8 cellular contexts compared by ENCODE assay signal in the genomic region with DNA sequence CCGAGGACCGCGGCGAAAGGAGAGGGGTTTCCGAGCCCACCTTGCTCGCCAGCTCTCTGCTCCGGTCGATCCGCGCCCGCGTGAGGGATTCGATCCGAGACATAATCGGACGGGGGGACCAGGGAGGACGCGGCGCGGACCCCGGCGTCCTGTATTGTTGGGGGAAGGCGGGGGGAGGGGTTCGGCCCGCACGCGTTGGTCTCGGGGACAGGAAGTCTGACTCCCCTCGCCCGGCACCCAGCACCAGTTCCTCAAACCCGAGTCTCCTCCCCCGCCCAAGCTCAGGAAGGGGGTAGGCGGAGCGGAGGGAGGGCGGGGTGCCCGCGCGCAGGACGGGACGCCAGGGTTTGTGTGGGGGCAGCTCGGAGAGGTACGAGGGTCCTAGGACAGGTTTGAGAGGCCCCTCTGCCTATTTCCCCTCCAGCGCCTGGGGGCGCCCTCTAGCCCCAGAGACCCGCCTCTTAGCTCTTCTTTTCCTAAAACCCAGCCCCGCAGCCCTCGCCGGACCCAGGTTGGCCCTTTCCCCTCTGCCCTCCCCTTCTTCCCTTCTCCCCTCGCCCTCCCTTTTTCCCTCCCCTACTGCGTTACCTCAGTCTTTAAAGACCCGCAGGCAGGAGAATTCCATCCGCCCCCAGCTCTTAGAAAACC. TPM values are rescaled to one million over a fixed set of nuclear protein-coding genes. Genes with fewer than 3 reads are reported as not detected.
DNase-seq lines count a peak whose midpoint lies in the region; ATAC-seq and TF ChIP-seq lines count a peak whose summit lies in the region.

Gene ARHGEF2 (minus strand): TSS at position 223 of the 648 bp plus-strand sequence. CDS start 120 bp downstream, at position 103.

- POLR2A ChIA-PET in AG04449 (lab: Yijun Ruan, JAX), result interaction anchor here (1.4 to 6.2 kb wide), 5 partner anchors 10 to 40 kb away, joined by 3 to 58 read pairs (median 6); no protein-coding TSS in a partner anchor

- TF ChIP-seq POLR2A in GM18526 (IDR thresholded peaks at IDR 0.05; ENCODE audit: extremely low read depth, insufficient read length), result peak; percentile 85
- TF ChIP-seq POLR2A in Peyer's patch (IDR thresholded peaks at IDR 0.05), result peak; percentile 36 to 47

- H3K27ac Mint-ChIP-seq in activated T-cell treated with anti-CD3 and anti-CD28 coated beads, Interleukin-2, amount 50 U/mL, for 72 hours, result peak within 1 kb of the TSS; percentile 98
- H3K27ac Mint-ChIP-seq in natural killer cell, result peak within 1 kb of the TSS; percentile 90 to 94
- H3K27ac Mint-ChIP-seq in stimulated activated naive B cell treated with anti-CD40 and anti-IgM and Interleukin-4, amounts not matched to agents 10 μg/mL and 1 μg/mL and 100 μg/mL, for 72 hours, result peak within 1 kb of the TSS; percentile 100

- TF ChIP-seq CTCF in AG04449 (IDR thresholded peaks at IDR 0.05; ENCODE audit: insufficient read depth, low read length, missing control alignments), result peak; percentile 30
- no peak for TF ChIP-seq CTCF in Peyer's patch (IDR thresholded peaks at IDR 0.05)
- TF ChIP-seq CTCF in natural killer cell (IDR thresholded peaks at IDR 0.05), result no peak

- H3K4me3 ChIP-seq in AG04449 (ENCODE audit: low read depth, low read length) (peak within 1 kb of the TSS; percentile 88), Peyer's patch (peak within 1 kb of the TSS; percentile 77 to 99 (median 94))

- peak within 1 kb of the TSS; percentile 90 to 99 (median 97) for H3K27ac ChIP-seq in Peyer's patch

- peaks cover 5 to 74% (median 37%) of the 10 kb centered on the region in 4 donors for H3K4me1 ChIP-seq in Peyer's patch

- peak; percentile 81 to 83 for ATAC-seq in activated T-cell treated with anti-CD3 and anti-CD28 coated beads, Interleukin-2, amount 50 U/mL, for 72 hours (replicated peaks in 1 of 2)
- peak; percentile 55 to 75 (median 60) for ATAC-seq in natural killer cell
- peak; percentile 71 to 79 for ATAC-seq in stimulated activated naive B cell treated with anti-CD40 and anti-IgM and Interleukin-4, amounts not matched to agents 10 μg/mL and 1 μg/mL and 100 μg/mL, for 72 hours (replicated peaks)

- intact Hi-C loops in natural killer cell (cut with micrococcal nuclease), result loop anchor here (5.0 kb wide), 2 partner anchors 66 to 121 kb away; partner anchors contain the start of genes GON4L, RIT1 and SYT11

- H3K36me3 Mint-ChIP-seq in activated T-cell treated with anti-CD3 and anti-CD28 coated beads, Interleukin-2, amount 50 U/mL, for 72 hours (ENCODE audit: insufficient read depth in 2 of 2), result peaks cover 15 to 25% of the 10 kb centered on the region in 2 donors
- H3K36me3 Mint-ChIP-seq in natural killer cell, result no peaks in the 10 kb centered on the region
- peaks cover 43 to 64% of the 10 kb centered on the region in 2 donors for H3K36me3 Mint-ChIP-seq in stimulated activated naive B cell treated with anti-CD40 and anti-IgM and Interleukin-4, amounts not matched to agents 10 μg/mL and 1 μg/mL and 100 μg/mL, for 72 hours

- H3K9me3 Mint-ChIP-seq in activated T-cell treated with anti-CD3 and anti-CD28 coated beads, Interleukin-2, amount 50 U/mL, for 72 hours, result no peaks in the 10 kb centered on the region
- no peaks in the 10 kb centered on the region for H3K9me3 Mint-ChIP-seq in natural killer cell
- no peaks in the 10 kb centered on the region for H3K9me3 Mint-ChIP-seq in stimulated activated naive B cell treated with anti-CD40 and anti-IgM and Interleukin-4, amounts not matched to agents 10 μg/mL and 1 μg/mL and 100 μg/mL, for 72 hours

- H3K36me3 ChIP-seq in Peyer's patch, result no peaks in the 10 kb centered on the region

- no peaks in the 10 kb centered on the region for H3K27me3 ChIP-seq in Peyer's patch

- H3K9me3 ChIP-seq in Peyer's patch, result no peaks in the 10 kb centered on the region

- peaks cover 77% of the 10 kb centered on the region for H3K4me1 Mint-ChIP-seq in activated T-cell treated with anti-CD3 and anti-CD28 coated beads, Interleukin-2, amount 50 U/mL, for 72 hours (ENCODE audit: low read depth)
- peaks cover 73 to 85% of the 10 kb centered on the region in 2 donors for H3K4me1 Mint-ChIP-seq in natural killer cell
- peaks cover 64 to 82% of the 10 kb centered on the region in 2 donors for H3K4me1 Mint-ChIP-seq in stimulated activated naive B cell treated with anti-CD40 and anti-IgM and Interleukin-4, amounts not matched to agents 10 μg/mL and 1 μg/mL and 100 μg/mL, for 72 hours

- peak within 1 kb of the TSS; percentile 87 to 91 for H3K4me3 Mint-ChIP-seq in activated T-cell treated with anti-CD3 and anti-CD28 coated beads, Interleukin-2, amount 50 U/mL, for 72 hours
- H3K4me3 Mint-ChIP-seq in natural killer cell, result peak within 1 kb of the TSS; percentile 92
- H3K4me3 Mint-ChIP-seq in stimulated activated naive B cell treated with anti-CD40 and anti-IgM and Interleukin-4, amounts not matched to agents 10 μg/mL and 1 μg/mL and 100 μg/mL, for 72 hours, result peak within 1 kb of the TSS; percentile 88 to 99

- DNase-seq in AG04449 (ENCODE audit: low read depth, low spot score), result no peak
- peak; percentile 33 for DNase-seq in HS-5 (ENCODE audit: low read depth)
- peak; percentile 84 to 95 (median 95) for DNase-seq in Peyer's patch
- peak; percentile 85 to 89 for DNase-seq in activated T-cell treated with anti-CD3 and anti-CD28 coated beads, Interleukin-2, amount 50 U/mL, for 72 hours
- peak; percentile 54 for DNase-seq in fibroblast of gingiva (ENCODE audit: low read depth)
- peak; percentile 67 for DNase-seq in natural killer cell
- peak; percentile 86 for DNase-seq in stimulated activated naive B cell treated with anti-CD40 and anti-IgM and Interleukin-4, amounts not matched to agents 10 μg/mL and 1 μg/mL and 100 μg/mL, for 72 hours

- CTCF ChIA-PET in AG04449 (lab: Yijun Ruan, JAX), result interaction anchor here (3.6 to 4.1 kb wide), 3 partner anchors 10 to 16 kb away, joined by 22 to 30 read pairs (median 24); no protein-coding TSS in a partner anchor

- no peaks in the 10 kb centered on the region for H3K27me3 Mint-ChIP-seq in activated T-cell treated with anti-CD3 and anti-CD28 coated beads, Interleukin-2, amount 50 U/mL, for 72 hours (ENCODE audit: low read depth)
- no peaks in the 10 kb centered on the region for H3K27me3 Mint-ChIP-seq in natural killer cell (ENCODE audit: low read depth in 2 of 2)
- H3K27me3 Mint-ChIP-seq in stimulated activated naive B cell treated with anti-CD40 and anti-IgM and Interleukin-4, amounts not matched to agents 10 μg/mL and 1 μg/mL and 100 μg/mL, for 72 hours, result no peaks in the 10 kb centered on the region

RNA-seq across cellular contexts. Expression of gene ARHGEF2, which starts in this region (rescaled TPM):
- total RNA-seq in Peyer's patch (100 to 1,000 TPM; 101 to 239 (median 149) TPM), natural killer cell (100 to 1,000 TPM; 143 to 200 (median 147) TPM)
- 100 to 1,000 TPM; 152 to 163 TPM for total RNA-seq in activated T-cell treated with anti-CD3 and anti-CD28 coated beads, Interleukin-2, amount 50 U/mL, for 72 hours
